ENCODE assay signal across 8 cellular contexts in genomic region chr14:77023001-77023996, GRCh38. TPM values are rescaled to one million over a fixed set of nuclear protein-coding genes. Genes with fewer than 3 reads are reported as not detected.
DNase-seq lines count a peak whose midpoint lies in the region; ATAC-seq and TF ChIP-seq lines count a peak whose summit lies in the region.

No MANE protein-coding gene starts in this region.

- TF ChIP-seq CTCF in type B pancreatic cell (conservative IDR thresholded peaks at IDR 0.05) = peak; percentile 55

- intact Hi-C loops in activated CD4-positive, alpha-beta T cell treated with anti-CD3 and anti-CD28 coated beads, Interleukin-2, amount 10 ng/mL, durations not matched to agents 24 days and 14 days (cut with micrococcal nuclease) = loop anchor here (1.0 kb wide), 1 partner anchor 45 kb away; no protein-coding TSS in a partner anchor

- peaks cover 28% of the 10 kb centered on the region for H3K36me3 Mint-ChIP-seq in activated CD4-positive, alpha-beta T cell treated with anti-CD3 and anti-CD28 coated beads, Interleukin-2, amount 10 ng/mL, durations not matched to agents 24 days and 14 days (ENCODE audit: low read depth)
- H3K36me3 Mint-ChIP-seq in type B pancreatic cell = peaks cover 15% of the 10 kb centered on the region

- peak; percentile 74 for DNase-seq in activated CD4-positive, alpha-beta T cell treated with anti-CD3 and anti-CD28 coated beads, Interleukin-2, amount 10 ng/mL, durations not matched to agents 24 days and 14 days
- no peak for DNase-seq in activated CD4-positive, alpha-beta T cell treated with anti-CD3 and anti-CD28 coated beads, Interleukin-2, amount 50 U/mL, for 1 hour
- DNase-seq in RPMI7951 (ENCODE audit: low read depth) = peak; percentile 70
- DNase-seq in ecto neural progenitor cell (ENCODE audit: low spot score) = peak; percentile 60
- peak; percentile 80 for DNase-seq in mucosa of gallbladder (ENCODE audit: low spot score)
- no peak for DNase-seq in type B pancreatic cell (ENCODE audit: extremely low spot score, unreplicated experiment)
- DNase-seq in SIG-M5 treated with dmso at 0.1 percent for 504 hours (lab: John Stamatoyannopoulos, UW; ENCODE audit: unreplicated experiment) = no peak

- no peak for ATAC-seq in HG03565 (IDR thresholded peaks at IDR 0.05; ENCODE audit: unreplicated experiment)

- no peaks in the 10 kb centered on the region for H3K27me3 Mint-ChIP-seq in activated CD4-positive, alpha-beta T cell treated with anti-CD3 and anti-CD28 coated beads, Interleukin-2, amount 10 ng/mL, durations not matched to agents 24 days and 14 days
- peaks cover 6% of the 10 kb centered on the region for H3K27me3 Mint-ChIP-seq in type B pancreatic cell

- H3K9me3 Mint-ChIP-seq in activated CD4-positive, alpha-beta T cell treated with anti-CD3 and anti-CD28 coated beads, Interleukin-2, amount 10 ng/mL, durations not matched to agents 24 days and 14 days = no peaks in the 10 kb centered on the region
- H3K9me3 Mint-ChIP-seq in type B pancreatic cell = no peaks in the 10 kb centered on the region

- peaks cover 35% of the 10 kb centered on the region for H3K4me1 Mint-ChIP-seq in activated CD4-positive, alpha-beta T cell treated with anti-CD3 and anti-CD28 coated beads, Interleukin-2, amount 10 ng/mL, durations not matched to agents 24 days and 14 days
- peaks cover 29% of the 10 kb centered on the region for H3K4me1 Mint-ChIP-seq in type B pancreatic cell (ENCODE audit: unreplicated experiment)

- peak overlapping the region; percentile 81 for H3K27ac Mint-ChIP-seq in activated CD4-positive, alpha-beta T cell treated with anti-CD3 and anti-CD28 coated beads, Interleukin-2, amount 10 ng/mL, durations not matched to agents 24 days and 14 days
- peak overlapping the region; percentile 96 for H3K27ac Mint-ChIP-seq in type B pancreatic cell

- peak overlapping the region; percentile 74 for H3K4me3 Mint-ChIP-seq in activated CD4-positive, alpha-beta T cell treated with anti-CD3 and anti-CD28 coated beads, Interleukin-2, amount 10 ng/mL, durations not matched to agents 24 days and 14 days
- H3K4me3 Mint-ChIP-seq in type B pancreatic cell = peak overlapping the region; percentile 81

RNA-seq across cellular contexts. Expression of gene IRF2BPL, which starts 5.2 kb away (rescaled TPM):
- total RNA-seq in activated CD4-positive, alpha-beta T cell treated with anti-CD3 and anti-CD28 coated beads, Interleukin-2, amount 10 ng/mL, durations not matched to agents 24 days and 14 days = 32.8 and 34.8 TPM in 2 replicates
- 16.6 and 23.2 TPM in 2 replicates for total RNA-seq in RPMI7951 (2014; rRNA removed; shearing (Covaris generic))
- total RNA-seq in mucosa of gallbladder (70.9 TPM), type B pancreatic cell (ENCODE audit: low replicate concordance) (59.7 and 116 TPM in 2 replicates)

Comparison
In these comparisons a context has a peak if more than half of its experiments do, and no peak if none do; other contexts are left out.
1. DNase-seq: peak in activated CD4-positive, alpha-beta T cell treated with anti-CD3 and anti-CD28 coated beads, Interleukin-2, amount 10 ng/mL, durations not matched to agents 24 days and 14 days (single experiment), RPMI7951 (single experiment), ecto neural progenitor cell (single experiment) and mucosa of gallbladder (single experiment); none in activated CD4-positive, alpha-beta T cell treated with anti-CD3 and anti-CD28 coated beads, Interleukin-2, amount 50 U/mL, for 1 hour (single experiment), type B pancreatic cell (single experiment) and SIG-M5 treated with dmso at 0.1 percent for 504 hours (single experiment).